11 cellular contexts compared by ENCODE assay signal in the genomic region with DNA sequence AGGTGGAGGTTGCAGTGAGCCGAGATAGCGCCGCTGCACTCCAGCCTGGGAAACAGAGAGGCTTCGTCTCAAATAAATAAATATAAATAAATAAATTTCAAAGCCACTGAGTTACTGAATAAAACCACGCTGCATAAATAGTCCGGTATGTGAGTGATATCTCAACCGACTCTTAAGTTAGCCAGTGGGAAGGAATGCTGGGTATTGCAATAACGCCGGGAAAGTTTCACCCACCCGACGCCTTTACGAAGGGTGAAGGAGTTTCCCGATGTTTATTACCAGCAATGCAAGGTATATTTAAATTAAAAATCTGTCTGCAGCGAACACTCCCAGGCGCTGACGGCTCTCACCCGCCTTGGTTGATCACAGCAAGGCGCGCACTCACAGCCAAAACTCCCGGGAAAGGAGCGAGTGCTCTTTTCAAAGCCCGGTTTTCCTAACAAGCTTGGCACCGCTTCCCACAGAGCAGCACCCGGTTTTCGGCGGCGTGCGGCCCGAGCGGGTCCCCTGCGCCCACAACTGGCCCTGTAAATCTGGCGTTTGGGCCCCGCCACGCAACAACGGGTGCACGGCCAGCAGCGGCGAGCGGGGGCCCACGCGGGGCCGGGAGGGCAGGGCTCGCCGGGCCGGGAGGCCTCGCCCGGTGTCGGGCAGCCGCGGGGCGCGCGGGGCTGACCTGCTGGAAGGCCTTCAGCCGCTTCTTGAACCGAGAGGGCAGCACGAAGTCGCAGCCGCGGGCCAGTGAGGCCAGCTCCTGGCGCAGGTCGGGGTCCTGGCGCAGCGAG. TPM values are rescaled to one million over a fixed set of nuclear protein-coding genes. Genes with fewer than 3 reads are reported as not detected.
DNase-seq lines count a peak whose midpoint lies in the region; ATAC-seq and TF ChIP-seq lines count a peak whose summit lies in the region.
"Had no signal": no experiment of that assay in that cellular context is flagged by ENCODE, and none has a peak within 500 bp of the region (broad histone marks: within the 10 kb centered on the region; RNA-seq: fewer than 3 reads in every experiment).

No MANE protein-coding gene starts in this region.

- no peak overlapping the region for H3K27ac ChIP-seq in lower lobe of right lung
- H3K27ac ChIP-seq: parathyroid adenoma, SJSA1 had no signal

- TF ChIP-seq CTCF in lower lobe of right lung (IDR thresholded peaks at IDR 0.05), result no peak
- no peak for TF ChIP-seq CTCF in type B pancreatic cell (conservative IDR thresholded peaks at IDR 0.05)
- TF ChIP-seq CTCF in GM13977 (IDR thresholded peaks at IDR 0.05; ENCODE audit: extremely low read depth, insufficient read depth, missing control alignments), result no peak

- H3K9me3 Mint-ChIP-seq in central memory CD8-positive, alpha-beta T cell, result no peaks in the 10 kb centered on the region
- H3K9me3 Mint-ChIP-seq in type B pancreatic cell, result no peaks in the 10 kb centered on the region

- H3K27me3 ChIP-seq in lower lobe of right lung (ENCODE audit: low read depth), result peaks cover 50% of the 10 kb centered on the region
- H3K27me3 ChIP-seq: SJSA1 had no signal

- H3K4me1 Mint-ChIP-seq in central memory CD8-positive, alpha-beta T cell, result peaks cover 31% of the 10 kb centered on the region
- H3K4me1 Mint-ChIP-seq in type B pancreatic cell (ENCODE audit: unreplicated experiment), result peaks cover 14% of the 10 kb centered on the region

- intact Hi-C loops in Right ventricle myocardium superior (cut with DNase I), result no loop called here
- intact Hi-C loops in left cardiac atrium (cut with DNase I), result no loop called here
- intact Hi-C loops in lower lobe of right lung (cut with DNase I), result no loop called here

- in situ Hi-C loops in GM13977 (cut with MboI; ENCODE audit: low pct_unique_long_range_greater_than_20kb, low sequenced_read_pairs, unreplicated experiment), result no loop called here

- peak overlapping the region; percentile 40 for H3K4me3 Mint-ChIP-seq in central memory CD8-positive, alpha-beta T cell
- peak overlapping the region; percentile 82 for H3K4me3 Mint-ChIP-seq in type B pancreatic cell

- peaks cover 4% of the 10 kb centered on the region for H3K36me3 Mint-ChIP-seq in central memory CD8-positive, alpha-beta T cell (ENCODE audit: insufficient read depth)
- no peaks in the 10 kb centered on the region for H3K36me3 Mint-ChIP-seq in type B pancreatic cell

- H3K27ac Mint-ChIP-seq in central memory CD8-positive, alpha-beta T cell (ENCODE audit: low read depth), result no peak overlapping the region
- no peak overlapping the region for H3K27ac Mint-ChIP-seq in type B pancreatic cell

- DNase-seq in Right ventricle myocardium superior (peak; percentile 30), left cardiac atrium (no peak), lower lobe of right lung (no peak), type B pancreatic cell (ENCODE audit: extremely low spot score, unreplicated experiment) (no peak), GM13977 (ENCODE audit: low spot score) (no peak)
- DNase-seq in central memory CD8-positive, alpha-beta T cell (ENCODE audit: low spot score in 2 of 2), result no peak

- ATAC-seq in Right ventricle myocardium superior (ENCODE audit: poor library complexity) (no peak), left cardiac atrium (no peak), lower lobe of right lung (no peak), GM19397 (IDR thresholded peaks at IDR 0.05; ENCODE audit: unreplicated experiment) (no peak), HG03520 (IDR thresholded peaks at IDR 0.05; ENCODE audit: unreplicated experiment) (no peak)
- ATAC-seq in central memory CD8-positive, alpha-beta T cell (replicated peaks; ENCODE audit: extremely low read depth, poor library complexity, severe bottlenecking), result no peak
- ATAC-seq: K562 had no signal

- no peaks in the 10 kb centered on the region for H3K9me3 ChIP-seq in lower lobe of right lung

- peaks cover 18% of the 10 kb centered on the region for H3K4me1 ChIP-seq in lower lobe of right lung
- H3K4me1 ChIP-seq: parathyroid adenoma, SJSA1 had no signal

- H3K27me3 Mint-ChIP-seq in central memory CD8-positive, alpha-beta T cell, result peaks cover 43% of the 10 kb centered on the region
- H3K27me3 Mint-ChIP-seq in type B pancreatic cell, result peaks cover 34% of the 10 kb centered on the region

- peak overlapping the region; percentile 29 for H3K4me3 ChIP-seq in lower lobe of right lung
- H3K4me3 ChIP-seq: K562, SJSA1 had no signal

- no peaks in the 10 kb centered on the region for H3K36me3 ChIP-seq in lower lobe of right lung
- H3K36me3 ChIP-seq: SJSA1 had no signal

RNA-seq across cellular contexts. Expression of gene PPP2R3B, which starts 13.7 kb away (rescaled TPM):
- total RNA-seq in Right ventricle myocardium superior (154 TPM), left cardiac atrium (100 to 1,000 TPM; 104 to 114 TPM), lower lobe of right lung (11.2 TPM), type B pancreatic cell (ENCODE audit: low replicate concordance) (33.2 and 53.4 TPM in 2 replicates)

RNA-seq across cellular contexts. Expression of gene GTPBP6, which starts 54.5 kb away (rescaled TPM):
- 50.8 TPM for total RNA-seq in Right ventricle myocardium superior
- 10 to 100 TPM; 48.0 to 55.6 TPM for total RNA-seq in left cardiac atrium
- total RNA-seq in lower lobe of right lung, result 47.1 TPM
- total RNA-seq in type B pancreatic cell (ENCODE audit: low replicate concordance), result 45.7 and 53.5 TPM in 2 replicates
